ENCODE assay signal across 9 cellular contexts in genomic region chr16:10577305-10578202, GRCh38. TPM values are rescaled to one million over a fixed set of nuclear protein-coding genes. Genes with fewer than 3 reads are reported as not detected.
DNase-seq lines count a peak whose midpoint lies in the region; ATAC-seq lines count a peak whose summit lies in the region.
"Had no signal": no experiment of that assay in that cellular context is flagged by ENCODE, and none has a peak within 500 bp of the region (broad histone marks: within the 10 kb centered on the region; RNA-seq: fewer than 3 reads in every experiment).

No MANE protein-coding gene starts in this region.

- peak overlapping the region; percentile 33 for H3K9ac ChIP-seq in neuronal stem cell (ENCODE audit: low read depth, low read length, poor library complexity)

- no peak overlapping the region for H2BK120ac ChIP-seq in neuronal stem cell (ENCODE audit: low read depth, low read length)

- WGBS in neuronal stem cell (ENCODE audit: extremely low coverage in 2 of 2, insufficient read length in 2 of 2, insufficient replicate concordance in 1 of 2), 2 donors, result no CpG with 5 or more reads among the region's 17 CpGs

- no peaks in the 10 kb centered on the region for H3K36me3 ChIP-seq in neuronal stem cell (replicated peaks in 1 of 2; ENCODE audit: control insufficient read depth in 2 of 2, insufficient read depth in 2 of 2, low read length in 2 of 2)

- H3K18ac ChIP-seq in neuronal stem cell (ENCODE audit: low read length), result peak overlapping the region; percentile 16

- H3K9me3 Mint-ChIP-seq in naive thymus-derived CD8-positive, alpha-beta T cell, result no peaks in the 10 kb centered on the region
- H3K9me3 Mint-ChIP-seq: activated T-helper 17 cell treated with anti-CD3 and anti-CD28 coated beads, Interleukin-2, amount 50 U/mL, for 72 hours had no signal

- no peak overlapping the region for H3K4ac ChIP-seq in neuronal stem cell (ENCODE audit: low read length)

- no peak overlapping the region for H3K23ac ChIP-seq in neuronal stem cell (ENCODE audit: low read depth, low read length, poor library complexity)

- no peaks in the 10 kb centered on the region for H3K27me3 ChIP-seq in neuronal stem cell (ENCODE audit: control insufficient read depth in 3 of 3, insufficient read depth in 3 of 3, low read depth in 1 of 3, low read length in 3 of 3)

- H4K8ac ChIP-seq in neuronal stem cell (ENCODE audit: low read depth, low read length), result no peak overlapping the region

- peak overlapping the region; percentile 17 for H2AK5ac ChIP-seq in neuronal stem cell (ENCODE audit: low read depth, low read length)

- no peak overlapping the region for H2AFZ ChIP-seq in neuronal stem cell (ENCODE audit: low read length)

- H3K9me3 ChIP-seq in neuronal stem cell (replicated peaks in 1 of 2; ENCODE audit: control insufficient read depth in 2 of 2, insufficient read depth in 1 of 2, low read depth in 1 of 2, low read length in 2 of 2), result no peaks in the 10 kb centered on the region

- H3K79me1 ChIP-seq in neuronal stem cell (ENCODE audit: low read depth, low read length), result peaks cover 2% of the 10 kb centered on the region

- no peak overlapping the region for H3K27ac Mint-ChIP-seq in naive thymus-derived CD8-positive, alpha-beta T cell
- H3K27ac Mint-ChIP-seq: activated T-helper 17 cell treated with anti-CD3 and anti-CD28 coated beads, Interleukin-2, amount 50 U/mL, for 72 hours had no signal

- H3K4me3 Mint-ChIP-seq in naive thymus-derived CD8-positive, alpha-beta T cell, result no peak overlapping the region
- H3K4me3 Mint-ChIP-seq: activated T-helper 17 cell treated with anti-CD3 and anti-CD28 coated beads, Interleukin-2, amount 50 U/mL, for 72 hours had no signal

- no peak overlapping the region for H2BK15ac ChIP-seq in neuronal stem cell (ENCODE audit: low read length)

- H2BK5ac ChIP-seq in neuronal stem cell (ENCODE audit: low read length), result no peak overlapping the region

- no peak overlapping the region for H3K14ac ChIP-seq in neuronal stem cell (ENCODE audit: low read length)

- no peak overlapping the region for H4K91ac ChIP-seq in neuronal stem cell (ENCODE audit: low read depth, low read length, poor library complexity)

- H3K27ac ChIP-seq in neuronal stem cell (replicated peaks; ENCODE audit: low read length), result no peak overlapping the region

- no peak overlapping the region for H3K4me2 ChIP-seq in neuronal stem cell (ENCODE audit: insufficient read depth, low read length, poor library complexity, severe bottlenecking)

- DNase-seq in COLO668 (lab: John Stamatoyannopoulos, UW; ENCODE audit: unreplicated experiment) (peak; percentile 69), NCI-H345 treated with DMSO at 0.1 percent for 48 hours (lab: John Stamatoyannopoulos, UW; ENCODE audit: unreplicated experiment) (peak; percentile 51), fibroblast of peridontal ligament (ENCODE audit: extremely low read depth) (peak; percentile 59), neuronal stem cell (ENCODE audit: low spot score) (no peak), ecto neural progenitor cell (ENCODE audit: low spot score) (no peak), UCSD-AML1 (lab: John Stamatoyannopoulos, UW; ENCODE audit: unreplicated experiment) (no peak)
- no peak for DNase-seq in naive thymus-derived CD8-positive, alpha-beta T cell

- no peak for ATAC-seq in HG02885 (IDR thresholded peaks at IDR 0.05; ENCODE audit: poor library complexity, unreplicated experiment)
- no peak for ATAC-seq in naive thymus-derived CD8-positive, alpha-beta T cell
- ATAC-seq: activated T-helper 17 cell treated with anti-CD3 and anti-CD28 coated beads, Interleukin-2, amount 50 U/mL, for 72 hours had no signal

- H3K27me3 Mint-ChIP-seq in naive thymus-derived CD8-positive, alpha-beta T cell, result peaks cover 11 to 53% (median 40%) of the 10 kb centered on the region in 5 donors

- POLR2A ChIA-PET in naive thymus-derived CD8-positive, alpha-beta T cell (lab: Charles Lee), result no interaction called here

- H3K4me3 ChIP-seq in neuronal stem cell (ENCODE audit: low read length in 2 of 2), result no peak overlapping the region

- H3K4me1 ChIP-seq in neuronal stem cell (ENCODE audit: control insufficient read depth in 2 of 2, insufficient read depth in 1 of 2, low read depth in 1 of 2, low read length in 2 of 2), result peaks cover 21 to 31% of the 10 kb centered on the region in 2 donors

- peaks cover 0 to 5% (median 2%) of the 10 kb centered on the region in 4 donors for H3K4me1 Mint-ChIP-seq in naive thymus-derived CD8-positive, alpha-beta T cell
- H3K4me1 Mint-ChIP-seq: activated T-helper 17 cell treated with anti-CD3 and anti-CD28 coated beads, Interleukin-2, amount 50 U/mL, for 72 hours had no signal

- H3K36me3 Mint-ChIP-seq in naive thymus-derived CD8-positive, alpha-beta T cell, result no peaks in the 10 kb centered on the region

- H2BK12ac ChIP-seq in neuronal stem cell (ENCODE audit: low read length), result no peak overlapping the region

RNA-seq across cellular contexts. Expression of gene EMP2, which starts 2.8 kb away (rescaled TPM):
- 22.1 TPM for polyA plus RNA-seq in neuronal stem cell (2013, experiment 1 of 2)
- polyA plus RNA-seq in neuronal stem cell (2013, experiment 2 of 2), result 23.3 TPM
- total RNA-seq in naive thymus-derived CD8-positive, alpha-beta T cell, result not detected
- not detected for polyA plus RNA-seq in naive thymus-derived CD8-positive, alpha-beta T cell

Comparison
In these comparisons a context has a peak if more than half of its experiments do, and no peak if none do; other contexts are left out.
1. DNase-seq: peak in COLO668 (single experiment), NCI-H345 treated with DMSO at 0.1 percent for 48 hours (single experiment) and fibroblast of peridontal ligament (single experiment); none in neuronal stem cell (single experiment), ecto neural progenitor cell (single experiment), naive thymus-derived CD8-positive, alpha-beta T cell (0 of 10) and UCSD-AML1 (single experiment).